ENCODE assay signal across 16 cellular contexts in genomic region chr6:7264686-7265384, GRCh38.
"Had no signal": no experiment of that assay in that cellular context is flagged by ENCODE, and none has a peak within 500 bp of the region (broad histone marks: within the 10 kb centered on the region; RNA-seq: fewer than 3 reads in every experiment).

No MANE protein-coding gene starts in this region.

- H3K4me3 ChIP-seq: cardiac muscle cell, dorsolateral prefrontal cortex, gastroesophageal sphincter, heart right ventricle, thyroid gland, uterus had no signal

- H3K27ac ChIP-seq: cardiac muscle cell, dorsolateral prefrontal cortex, gastroesophageal sphincter, heart right ventricle, thyroid gland, uterus had no signal

- H3K36me3 ChIP-seq: cardiac muscle cell, gastroesophageal sphincter, heart right ventricle, thyroid gland, uterus had no signal

- H3K27me3 ChIP-seq: cardiac muscle cell, dorsolateral prefrontal cortex, gastroesophageal sphincter, heart right ventricle, thyroid gland, uterus had no signal

- H3K9me3 ChIP-seq: thyroid gland, uterus had no signal

- DNase-seq: activated CD4-positive, alpha-beta T cell treated with anti-CD3 and anti-CD28 coated beads for 36 hours; activated naive CD4-positive, alpha-beta T cell treated with anti-CD3 and anti-CD28 coated beads for 36 hours; erythroblast; natural killer cell; stimulated activated CD4-positive, alpha-beta T cell treated with anti-CD3 and anti-CD28 coated beads, Interleukin-12 subunit alpha, Interleukin-12 subunit beta, amount 100 ng/mL, for 4 hours; stimulated activated CD4-positive, alpha-beta T cell treated with anti-CD3 and anti-CD28 coated beads, Interleukin-2, amount 100 ng/mL, for 24 hours; T-helper 17 cell; thyroid gland; uterus had no signal

- H3K4me1 ChIP-seq: uterus had no signal

- ATAC-seq: activated CD4-positive, alpha-beta T cell treated with anti-CD3 and anti-CD28 coated beads for 36 hours; gastroesophageal sphincter; heart right ventricle; left lobe of liver; natural killer cell; sciatic nerve; stimulated activated effector memory CD8-positive, alpha-beta T cell treated with anti-CD3 and anti-CD28 coated beads, Interleukin-12 subunit alpha, Interleukin-12 subunit beta, amount 100 ng/mL, for 72 hours; T-helper 17 cell had no signal
